9 cellular contexts compared by ENCODE assay signal in the genomic region with DNA sequence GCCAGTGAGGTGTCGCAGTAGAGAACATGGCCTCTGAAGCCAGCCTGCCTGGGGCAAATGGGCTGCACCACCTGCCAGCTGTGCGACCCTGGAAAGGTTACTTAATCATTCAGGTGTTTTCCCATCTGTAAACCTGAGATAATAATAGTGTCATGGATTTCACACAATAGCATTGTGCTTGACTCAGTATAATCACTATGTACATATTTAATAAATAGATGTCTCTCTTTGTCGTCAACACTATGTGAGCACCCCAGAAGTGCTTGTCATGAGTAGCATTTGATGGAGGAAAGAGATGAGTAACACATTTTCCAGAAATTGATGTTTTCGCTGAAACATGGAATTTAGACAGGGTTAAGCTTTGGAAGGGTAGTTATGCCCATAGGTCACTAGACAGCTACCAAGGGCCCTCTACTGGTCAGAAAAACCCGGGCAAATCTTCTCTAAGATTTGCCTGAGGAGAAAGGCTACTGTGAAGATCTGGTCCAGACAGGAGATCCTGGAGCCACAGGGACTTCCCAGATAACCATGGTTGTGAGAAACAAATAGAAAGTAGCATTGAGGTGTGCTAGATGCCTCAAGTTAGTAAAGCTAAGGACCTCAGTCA.
DNase-seq lines count a peak whose midpoint lies in the region; ATAC-seq and TF ChIP-seq lines count a peak whose summit lies in the region.
"Had no signal": no experiment of that assay in that cellular context is flagged by ENCODE, and none has a peak within 500 bp of the region (broad histone marks: within the 10 kb centered on the region; RNA-seq: fewer than 3 reads in every experiment).

No MANE protein-coding gene starts in this region.

- H3K4me3 ChIP-seq in subcutaneous abdominal adipose tissue (ENCODE audit: low read depth in 1 of 5, low read length in 5 of 5) = no peak overlapping the region
- H3K4me3 ChIP-seq: lung had no signal

- H3K9ac ChIP-seq in subcutaneous abdominal adipose tissue (ENCODE audit: low read length in 5 of 5) = peak overlapping the region in 2 of 5 donors; percentile 8 to 70

- DNase-seq in GM03348 (ENCODE audit: low spot score) = peak; percentile 66
- peak in 22 of 42 donors; percentile 24 to 81 (median 55) for DNase-seq in head of caudate nucleus
- no peak for DNase-seq in stimulated activated CD4-positive, alpha-beta T cell treated with anti-CD3 and anti-CD28 coated beads, Interleukin-15, amount 100 ng/mL, for 24 hours
- no peak for DNase-seq in NCI-H1694 treated with DMSO at 0.1 percent for 48 hours (lab: John Stamatoyannopoulos, UW)

- H3K9me3 ChIP-seq in subcutaneous abdominal adipose tissue (ENCODE audit: control insufficient read depth in 5 of 5, low read length in 5 of 5) = no peaks in the 10 kb centered on the region

- peak overlapping the region; percentile 85 for H3K27ac ChIP-seq in subcutaneous abdominal adipose tissue (ENCODE audit: low read depth, low read length)

- ATAC-seq in HG03354 (IDR thresholded peaks at IDR 0.05; ENCODE audit: poor library complexity, severe bottlenecking, unreplicated experiment) (peak; percentile 52), SK-N-SH treated with all-trans-retinoic acid at 6 μM for 48 hours (peak; percentile 93), GM21526 (IDR thresholded peaks at IDR 0.05; ENCODE audit: low FRiP score, unreplicated experiment) (no peak)

- peaks cover 0 to 17% (median 12%) of the 10 kb centered on the region in 5 donors for H3K4me1 ChIP-seq in subcutaneous abdominal adipose tissue (ENCODE audit: control insufficient read depth in 5 of 5, insufficient read depth in 5 of 5, low read length in 5 of 5)

- no peaks in the 10 kb centered on the region for H3K36me3 ChIP-seq in subcutaneous abdominal adipose tissue (ENCODE audit: control insufficient read depth in 5 of 5, insufficient read depth in 5 of 5, low read length in 5 of 5)

- H3K27me3 ChIP-seq in subcutaneous abdominal adipose tissue (ENCODE audit: control insufficient read depth in 5 of 5, insufficient read depth in 4 of 5, low read length in 5 of 5) = no peaks in the 10 kb centered on the region

- intact Hi-C loops in head of caudate nucleus (cut with DNase I) = loop anchor here (5.0 kb wide), 1 partner anchor 100 kb away; no protein-coding TSS in a partner anchor

TF ChIP-seq in SK-N-SH treated with all-trans-retinoic acid at 6 μM for 48 hours, 23 proteins besides CTCF, POLR2A, EP300 and RAD21:
- TF ChIP-seq CSDC2 (CRISPR knock-in tag; IDR thresholded peaks at IDR 0.05) = no peak
- no peak for TF ChIP-seq ZNF70 (CRISPR knock-in tag; IDR thresholded peaks at IDR 0.05)
- TF ChIP-seq ZFP30 (CRISPR knock-in tag; IDR thresholded peaks at IDR 0.05) = no peak
- no peak for TF ChIP-seq ISL1 (CRISPR knock-in tag; IDR thresholded peaks at IDR 0.05)
- no peak for TF ChIP-seq RARB (CRISPR knock-in tag; IDR thresholded peaks at IDR 0.05)
- no peak for TF ChIP-seq ZNF8 (CRISPR knock-in tag; IDR thresholded peaks at IDR 0.05)
- TF ChIP-seq SNAI2 (CRISPR knock-in tag; IDR thresholded peaks at IDR 0.05) = no peak
- no peak for TF ChIP-seq GLIS3 (CRISPR knock-in tag; IDR thresholded peaks at IDR 0.05)
- TF ChIP-seq OSR1 (CRISPR knock-in tag; IDR thresholded peaks at IDR 0.05) = no peak
- no peak for TF ChIP-seq ESRRG (CRISPR knock-in tag; IDR thresholded peaks at IDR 0.05)
- TF ChIP-seq, protein P1, sequence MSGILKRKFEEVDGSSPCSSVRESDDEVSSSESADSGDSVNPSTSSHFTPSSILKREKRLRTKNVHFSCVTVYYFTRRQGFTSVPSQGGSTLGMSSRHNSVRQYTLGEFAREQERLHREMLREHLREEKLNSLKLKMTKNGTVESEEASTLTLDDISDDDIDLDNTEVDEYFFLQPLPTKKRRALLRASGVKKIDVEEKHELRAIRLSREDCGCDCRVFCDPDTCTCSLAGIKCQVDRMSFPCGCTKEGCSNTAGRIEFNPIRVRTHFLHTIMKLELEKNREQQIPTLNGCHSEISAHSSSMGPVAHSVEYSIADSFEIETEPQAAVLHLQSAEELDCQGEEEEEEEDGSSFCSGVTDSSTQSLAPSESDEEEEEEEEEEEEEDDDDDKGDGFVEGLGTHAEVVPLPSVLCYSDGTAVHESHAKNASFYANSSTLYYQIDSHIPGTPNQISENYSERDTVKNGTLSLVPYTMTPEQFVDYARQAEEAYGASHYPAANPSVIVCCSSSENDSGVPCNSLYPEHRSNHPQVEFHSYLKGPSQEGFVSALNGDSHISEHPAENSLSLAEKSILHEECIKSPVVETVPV (CRISPR knock-in tag; IDR thresholded peaks at IDR 0.05) = no peak
- TF ChIP-seq TCF4 (CRISPR knock-in tag; IDR thresholded peaks at IDR 0.05; ENCODE audit: borderline replicate concordance) = no peak
- TF ChIP-seq, protein P2, sequence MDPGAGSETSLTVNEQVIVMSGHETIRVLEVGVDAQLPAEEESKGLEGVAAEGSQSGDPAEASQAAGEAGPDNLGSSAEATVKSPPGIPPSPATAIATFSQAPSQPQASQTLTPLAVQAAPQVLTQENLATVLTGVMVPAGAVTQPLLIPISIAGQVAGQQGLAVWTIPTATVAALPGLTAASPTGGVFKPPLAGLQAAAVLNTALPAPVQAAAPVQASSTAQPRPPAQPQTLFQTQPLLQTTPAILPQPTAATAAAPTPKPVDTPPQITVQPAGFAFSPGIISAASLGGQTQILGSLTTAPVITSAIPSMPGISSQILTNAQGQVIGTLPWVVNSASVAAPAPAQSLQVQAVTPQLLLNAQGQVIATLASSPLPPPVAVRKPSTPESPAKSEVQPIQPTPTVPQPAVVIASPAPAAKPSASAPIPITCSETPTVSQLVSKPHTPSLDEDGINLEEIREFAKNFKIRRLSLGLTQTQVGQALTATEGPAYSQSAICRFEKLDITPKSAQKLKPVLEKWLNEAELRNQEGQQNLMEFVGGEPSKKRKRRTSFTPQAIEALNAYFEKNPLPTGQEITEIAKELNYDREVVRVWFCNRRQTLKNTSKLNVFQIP (CRISPR knock-in tag; IDR thresholded peaks at IDR 0.05; ENCODE audit: borderline replicate concordance, low read depth) = no peak
- no peak for TF ChIP-seq ZNF565 (CRISPR knock-in tag; conservative IDR thresholded peaks at IDR 0.05; ENCODE audit: low read depth)
- TF ChIP-seq, protein P3, sequence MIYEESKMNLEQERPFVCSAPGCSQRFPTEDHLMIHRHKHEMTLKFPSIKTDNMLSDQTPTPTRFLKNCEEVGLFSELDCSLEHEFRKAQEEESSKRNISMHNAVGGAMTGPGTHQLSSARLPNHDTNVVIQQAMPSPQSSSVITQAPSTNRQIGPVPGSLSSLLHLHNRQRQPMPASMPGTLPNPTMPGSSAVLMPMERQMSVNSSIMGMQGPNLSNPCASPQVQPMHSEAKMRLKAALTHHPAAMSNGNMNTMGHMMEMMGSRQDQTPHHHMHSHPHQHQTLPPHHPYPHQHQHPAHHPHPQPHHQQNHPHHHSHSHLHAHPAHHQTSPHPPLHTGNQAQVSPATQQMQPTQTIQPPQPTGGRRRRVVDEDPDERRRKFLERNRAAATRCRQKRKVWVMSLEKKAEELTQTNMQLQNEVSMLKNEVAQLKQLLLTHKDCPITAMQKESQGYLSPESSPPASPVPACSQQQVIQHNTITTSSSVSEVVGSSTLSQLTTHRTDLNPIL (CRISPR knock-in tag; IDR thresholded peaks at IDR 0.05; ENCODE audit: low read depth) = no peak
- TF ChIP-seq ARNTL (CRISPR knock-in tag; IDR thresholded peaks at IDR 0.05; ENCODE audit: borderline replicate concordance, low read depth) = no peak

Comparison
In these comparisons a context has a peak if more than half of its experiments do, and no peak if none do; other contexts are left out.
1. DNase-seq: peak in GM03348 (single experiment) and head of caudate nucleus (22 of 42); none in stimulated activated CD4-positive, alpha-beta T cell treated with anti-CD3 and anti-CD28 coated beads, Interleukin-15, amount 100 ng/mL, for 24 hours (single experiment) and NCI-H1694 treated with DMSO at 0.1 percent for 48 hours (single experiment).